In the genomic region with DNA sequence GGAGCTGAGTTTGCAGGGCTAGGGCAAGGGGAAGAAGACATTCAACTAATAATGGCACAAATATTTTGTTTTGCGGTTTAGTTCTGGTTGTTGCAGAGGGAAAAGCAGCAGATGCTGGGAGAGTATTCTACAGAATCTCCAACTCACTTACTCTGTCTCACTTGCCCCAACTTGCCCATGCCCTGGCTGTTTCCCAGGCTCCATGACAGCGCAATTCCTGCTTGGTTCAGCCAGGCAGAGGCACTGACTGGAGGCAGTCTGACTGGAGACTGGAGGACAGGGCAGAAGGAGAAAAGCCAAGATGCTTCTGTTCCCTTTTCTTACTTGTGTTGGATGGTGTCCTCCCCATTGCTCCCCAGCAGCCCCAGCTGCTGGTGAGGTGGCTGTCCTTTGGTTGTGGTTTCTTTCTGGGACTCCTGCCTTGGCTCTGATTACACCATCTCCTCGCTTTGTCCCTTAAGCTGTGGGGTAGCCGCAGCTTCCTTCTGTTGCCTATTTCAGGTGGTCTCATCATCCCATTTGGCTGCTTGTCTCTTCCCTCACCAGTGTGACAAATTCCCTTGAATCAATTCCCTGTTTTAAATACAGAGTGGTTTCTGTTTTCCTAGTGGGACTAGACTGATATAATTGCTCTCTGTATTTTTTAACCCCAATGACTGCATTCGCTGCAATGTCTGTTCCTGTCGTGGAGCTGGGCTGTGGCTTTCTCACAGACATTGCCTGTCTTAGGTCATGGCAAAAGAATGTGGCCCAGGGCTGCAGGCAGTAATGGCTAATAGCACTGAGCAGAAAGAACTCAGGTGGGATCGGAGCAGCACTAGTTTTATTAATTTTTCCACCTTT, we compare ENCODE assay signal across 10 cellular contexts. TPM values are rescaled to one million over a fixed set of nuclear protein-coding genes. Genes with fewer than 3 reads are reported as not detected.
DNase-seq lines count a peak whose midpoint lies in the region; ATAC-seq and TF ChIP-seq lines count a peak whose summit lies in the region.
"Had no signal": no experiment of that assay in that cellular context is flagged by ENCODE, and none has a peak within 500 bp of the region (broad histone marks: within the 10 kb centered on the region; RNA-seq: fewer than 3 reads in every experiment).

No MANE protein-coding gene starts in this region.

- 50 to 55% methylated on average over 7 of the region's 7 CpGs for WGBS in GM23248 (ENCODE audit: low coverage in 1 of 2, low lambda C conversion rate in 2 of 2, missing lambda C conversion rate in 2 of 2), 2 experiments
- WGBS in endodermal cell (ENCODE audit: insufficient coverage in 1 of 2, insufficient read length in 1 of 2), 2 experiments = 77 to 88% methylated on average over 5 to 7 of the region's 7 CpGs

- peak overlapping the region; percentile 54 for H3K27ac ChIP-seq in GM23248
- peak overlapping the region; percentile 19 for H3K27ac ChIP-seq in endodermal cell (ENCODE audit: low read depth, low read length)
- no peak overlapping the region for H3K27ac ChIP-seq in neural progenitor cell

- no peaks in the 10 kb centered on the region for H3K9me3 Mint-ChIP-seq in endodermal cell
- H3K9me3 Mint-ChIP-seq in neural progenitor cell = no peaks in the 10 kb centered on the region
- H3K9me3 Mint-ChIP-seq in activated naive CD4-positive, alpha-beta T cell treated with anti-CD3 and anti-CD28 coated beads, Interleukin-2, amount 50 U/mL, for 72 hours = no peaks in the 10 kb centered on the region
- H3K9me3 Mint-ChIP-seq: memory B cell had no signal

- peaks cover 37% of the 10 kb centered on the region for H3K4me1 ChIP-seq in GM23248 (ENCODE audit: insufficient read depth)
- peaks cover 37% of the 10 kb centered on the region for H3K4me1 ChIP-seq in endodermal cell (ENCODE audit: control insufficient read depth, insufficient read depth, low read length)
- peaks cover 47% of the 10 kb centered on the region for H3K4me1 ChIP-seq in neural progenitor cell
- H3K4me1 ChIP-seq: HAP-1 had no signal

- no peaks in the 10 kb centered on the region for H3K27me3 ChIP-seq in GM23248 (replicated peaks; ENCODE audit: insufficient read depth)
- peaks cover 11% of the 10 kb centered on the region for H3K27me3 ChIP-seq in endodermal cell (ENCODE audit: control insufficient read depth, insufficient read depth, low read length, poor library complexity, severe bottlenecking)
- no peaks in the 10 kb centered on the region for H3K27me3 ChIP-seq in neural progenitor cell

- H3K4me2 ChIP-seq in GM23248 (ENCODE audit: unreplicated experiment) (peak overlapping the region; percentile 31), neural progenitor cell (no peak overlapping the region)

- DNase-seq in GM23248 (peak; percentile 83), NCI-H446 (lab: John Stamatoyannopoulos, UW) (peak; percentile 76 to 81), endodermal cell (peak; percentile 72), neural progenitor cell (ENCODE audit: low spot score) (no peak), NCI-H1092 treated with DMSO at 0.1 percent for 48 hours (lab: John Stamatoyannopoulos, UW) (no peak)
- DNase-seq in activated naive CD4-positive, alpha-beta T cell treated with anti-CD3 and anti-CD28 coated beads, Interleukin-2, amount 50 U/mL, for 72 hours (ENCODE audit: low spot score in 2 of 2) = no peak
- no peak for DNase-seq in activated CD4-positive, CD25-positive, alpha-beta regulatory T cell treated with anti-CD3 and anti-CD28 coated beads, Interleukin-2, amount 50 U/mL, for 72 hours

- H3K27me3 Mint-ChIP-seq in endodermal cell (ENCODE audit: insufficient read depth) = peaks cover 16% of the 10 kb centered on the region
- H3K27me3 Mint-ChIP-seq in neural progenitor cell (ENCODE audit: insufficient read depth, low read depth) = peaks cover 7% of the 10 kb centered on the region

- H3K4me3 ChIP-seq in GM23248 (peak overlapping the region; percentile 39), endodermal cell (ENCODE audit: low read length) (no peak overlapping the region), neural progenitor cell (no peak overlapping the region)
- H3K4me3 ChIP-seq: HAP-1 had no signal

- no peak for ATAC-seq in activated naive CD4-positive, alpha-beta T cell treated with anti-CD3 and anti-CD28 coated beads, Interleukin-2, amount 50 U/mL, for 72 hours
- no peak for ATAC-seq in HG03280 (IDR thresholded peaks at IDR 0.05; ENCODE audit: unreplicated experiment)

- H3K4me1 Mint-ChIP-seq in endodermal cell (peaks cover 48% of the 10 kb centered on the region), neural progenitor cell (peaks cover 48% of the 10 kb centered on the region)
- H3K4me1 Mint-ChIP-seq: memory B cell had no signal

- H3K9ac ChIP-seq in GM23248 (peak overlapping the region; percentile 38; the same call in 1 of the 2 replicates), endodermal cell (ENCODE audit: extremely low read depth, low read length, poor library complexity, severe bottlenecking) (no peak overlapping the region), neural progenitor cell (no peak overlapping the region)

- H3K79me2 ChIP-seq in GM23248 (ENCODE audit: insufficient read depth) = no peaks in the 10 kb centered on the region
- no peaks in the 10 kb centered on the region for H3K79me2 ChIP-seq in neural progenitor cell (ENCODE audit: low read depth)

- H2AFZ ChIP-seq in GM23248 (peak overlapping the region; percentile 25; the same call in 1 of the 2 replicates), neural progenitor cell (replicated peaks) (no peak overlapping the region)

- peaks cover 20% of the 10 kb centered on the region for H3F3A ChIP-seq in GM23248 (ENCODE audit: insufficient read depth)
- peaks cover 22% of the 10 kb centered on the region for H3F3A ChIP-seq in neural progenitor cell (ENCODE audit: low read depth)

- no peaks in the 10 kb centered on the region for H3K36me3 Mint-ChIP-seq in endodermal cell (ENCODE audit: low read depth)
- H3K36me3 Mint-ChIP-seq in neural progenitor cell = no peaks in the 10 kb centered on the region
- H3K36me3 Mint-ChIP-seq in activated naive CD4-positive, alpha-beta T cell treated with anti-CD3 and anti-CD28 coated beads, Interleukin-2, amount 50 U/mL, for 72 hours = no peaks in the 10 kb centered on the region
- H3K36me3 Mint-ChIP-seq: memory B cell had no signal

- TF ChIP-seq CTCF in endodermal cell (conservative IDR thresholded peaks at IDR 0.05) (no peak), neural progenitor cell (IDR thresholded peaks at IDR 0.05) (no peak)

- H3K27ac Mint-ChIP-seq in endodermal cell (peak overlapping the region; percentile 48), neural progenitor cell (peak overlapping the region; percentile 95)
- peak overlapping the region in 1 of 2 donors; percentile 44 for H3K27ac Mint-ChIP-seq in activated naive CD4-positive, alpha-beta T cell treated with anti-CD3 and anti-CD28 coated beads, Interleukin-2, amount 50 U/mL, for 72 hours
- H3K27ac Mint-ChIP-seq: memory B cell had no signal

- H4K20me1 ChIP-seq in GM23248 (ENCODE audit: insufficient read depth) (no peaks in the 10 kb centered on the region), neural progenitor cell (ENCODE audit: low read depth) (no peaks in the 10 kb centered on the region)

- H3K9me3 ChIP-seq in GM23248 (ENCODE audit: low read depth) (no peaks in the 10 kb centered on the region), endodermal cell (ENCODE audit: control insufficient read depth, low read length) (no peaks in the 10 kb centered on the region), neural progenitor cell (ENCODE audit: low read depth) (no peaks in the 10 kb centered on the region)
- H3K9me3 ChIP-seq: HAP-1 had no signal

- no peaks in the 10 kb centered on the region for H3K9me2 ChIP-seq in GM23248 (ENCODE audit: insufficient read depth)

- in situ Hi-C loops in GM23248 (cut with MboI) = no loop called here

- H3K36me3 ChIP-seq in GM23248 (ENCODE audit: low read depth) (no peaks in the 10 kb centered on the region), endodermal cell (ENCODE audit: control insufficient read depth, insufficient read depth, low read length) (no peaks in the 10 kb centered on the region), neural progenitor cell (no peaks in the 10 kb centered on the region)
- H3K36me3 ChIP-seq: HAP-1 had no signal

- H3K4me3 Mint-ChIP-seq in endodermal cell = no peak overlapping the region
- H3K4me3 Mint-ChIP-seq in neural progenitor cell = no peak overlapping the region
- H3K4me3 Mint-ChIP-seq: memory B cell had no signal

RNA-seq across cellular contexts. Expression of gene RASL11B, which starts 24.2 kb away (rescaled TPM):
- total RNA-seq in GM23248 (2014; rRNA removed; shearing (Covaris generic)) = not detected in 2 replicates
- polyA plus RNA-seq in GM23248 (2016; fragmentation: Nextera tagmentation; extraction: Ambion mirVana) = 0.11 and 0.46 TPM in 2 replicates
- total RNA-seq in endodermal cell (10 to 100 TPM in 1 of 2 donors, 1 to 10 TPM in 1; 7.0 to 12.7 TPM), neural progenitor cell (ENCODE audit: low replicate concordance) (6.8 and 10.1 TPM in 2 replicates)
- 35.2 TPM for polyA plus RNA-seq in endodermal cell (2013, experiment 1 of 2)
- polyA plus RNA-seq in endodermal cell (2013, experiment 2 of 2) = 28.1 TPM
- under 1 TPM; 0.14 to 0.84 TPM for total RNA-seq in activated naive CD4-positive, alpha-beta T cell treated with anti-CD3 and anti-CD28 coated beads, Interleukin-2, amount 50 U/mL, for 72 hours

Comparison
In these comparisons a context has a peak if more than half of its experiments do, and no peak if none do; other contexts are left out.
1. DNase-seq: peak in GM23248 (single experiment), NCI-H446 (2 of 2) and endodermal cell (single experiment); none in neural progenitor cell (single experiment), NCI-H1092 treated with DMSO at 0.1 percent for 48 hours (single experiment), activated naive CD4-positive, alpha-beta T cell treated with anti-CD3 and anti-CD28 coated beads, Interleukin-2, amount 50 U/mL, for 72 hours (0 of 2) and activated CD4-positive, CD25-positive, alpha-beta regulatory T cell treated with anti-CD3 and anti-CD28 coated beads, Interleukin-2, amount 50 U/mL, for 72 hours (single experiment).